ENCODE assay signal across 10 cellular contexts in the genomic region with DNA sequence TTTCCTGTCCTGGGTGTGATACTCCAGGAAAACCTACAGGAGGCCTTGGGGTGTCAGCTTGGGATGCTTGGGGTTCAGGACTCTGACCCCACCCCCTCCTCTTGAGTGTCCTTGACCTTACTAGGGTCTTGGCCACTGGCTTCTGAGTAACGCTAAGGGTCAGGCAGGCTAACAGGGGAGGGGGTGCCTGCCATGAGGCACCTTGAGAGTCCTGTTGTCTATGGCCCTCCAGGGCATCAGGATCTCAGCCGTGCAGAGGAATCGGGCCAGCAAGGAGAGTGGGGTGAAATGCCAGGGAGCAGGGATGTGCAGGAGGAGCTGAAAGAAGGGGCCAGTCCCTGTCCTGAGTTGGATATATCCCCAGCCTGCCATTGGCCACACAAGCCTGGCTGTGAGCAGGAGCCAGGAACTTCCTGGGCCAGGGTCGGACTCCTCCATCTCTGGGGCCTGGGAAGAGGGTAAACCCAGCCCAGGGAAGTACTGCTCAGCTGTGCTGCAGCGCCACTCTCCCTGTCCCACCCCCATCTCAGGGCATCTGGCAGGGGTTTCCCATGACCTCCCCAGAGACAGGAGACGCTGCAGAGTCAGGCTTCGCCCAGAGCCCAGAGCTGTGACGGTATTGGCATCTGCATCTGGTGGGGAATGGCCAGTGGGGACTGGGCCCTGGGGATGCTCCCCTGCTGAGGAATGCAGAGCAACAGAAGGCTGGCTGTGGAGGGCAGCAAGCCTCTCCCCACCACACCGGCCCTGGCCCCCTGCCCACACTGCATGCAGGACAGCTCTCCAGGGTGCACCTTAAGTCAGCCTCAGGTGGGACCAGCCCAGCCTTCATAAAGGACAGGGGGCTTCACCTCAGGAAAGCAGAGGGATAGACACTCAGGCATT. TPM values are rescaled to one million over a fixed set of nuclear protein-coding genes. Genes with fewer than 3 reads are reported as not detected.
DNase-seq lines count a peak whose midpoint lies in the region; ATAC-seq and TF ChIP-seq lines count a peak whose summit lies in the region.
"Had no signal": no experiment of that assay in that cellular context is flagged by ENCODE, and none has a peak within 500 bp of the region (broad histone marks: within the 10 kb centered on the region; RNA-seq: fewer than 3 reads in every experiment).

No MANE protein-coding gene starts in this region.

- no peaks in the 10 kb centered on the region for H3K27me3 Mint-ChIP-seq in activated B cell treated with CpG ODN at 0.5 μM for 24 hours
- H3K27me3 Mint-ChIP-seq in naive thymus-derived CD4-positive, alpha-beta T cell = no peaks in the 10 kb centered on the region

- peak; percentile 56 for DNase-seq in ELF-1 (ENCODE audit: low read depth, low spot score)
- peak; percentile 68 for DNase-seq in activated B cell treated with CpG ODN at 0.5 μM for 24 hours
- DNase-seq in naive thymus-derived CD4-positive, alpha-beta T cell = no peak
- no peak for DNase-seq in SW480 (ENCODE audit: low spot score)
- no peak for DNase-seq in islet precursor cell
- no peak for DNase-seq in superior temporal gyrus (ENCODE audit: extremely low spot score)
- DNase-seq: activated CD4-positive, CD25-positive, alpha-beta regulatory T cell; cortex of kidney had no signal

- H3K4me1 ChIP-seq in naive thymus-derived CD4-positive, alpha-beta T cell (ENCODE audit: control insufficient read depth in 2 of 2, insufficient read depth in 2 of 2, low read length in 2 of 2) = peaks cover 88 to 98% of the 10 kb centered on the region in 2 donors

- H3K27me3 ChIP-seq in naive thymus-derived CD4-positive, alpha-beta T cell (ENCODE audit: control insufficient read depth in 2 of 2, insufficient read depth in 2 of 2, low read length in 2 of 2) = no peaks in the 10 kb centered on the region

- ATAC-seq in HG02571 (IDR thresholded peaks at IDR 0.05; ENCODE audit: unreplicated experiment) (peak; percentile 31), activated B cell treated with CpG ODN at 0.5 μM for 24 hours (ENCODE audit: low read depth) (peak; percentile 80), HG02970 (IDR thresholded peaks at IDR 0.05; ENCODE audit: low FRiP score, unreplicated experiment) (no peak)
- no peak for ATAC-seq in naive thymus-derived CD4-positive, alpha-beta T cell

- peaks cover 16% of the 10 kb centered on the region for H3K36me3 Mint-ChIP-seq in activated B cell treated with CpG ODN at 0.5 μM for 24 hours (ENCODE audit: low read depth)
- peaks cover 0 to 22% (median 3%) of the 10 kb centered on the region in 5 donors for H3K36me3 Mint-ChIP-seq in naive thymus-derived CD4-positive, alpha-beta T cell

- H3K4me3 ChIP-seq in naive thymus-derived CD4-positive, alpha-beta T cell (ENCODE audit: low read length) = no peak overlapping the region

- intact Hi-C loops in activated B cell treated with CpG ODN at 0.5 μM for 24 hours (cut with micrococcal nuclease) = loop anchor here (1.0 kb wide), 2 partner anchors 10 to 348 kb away; a partner anchor contains a TSS
- intact Hi-C loops in naive thymus-derived CD4-positive, alpha-beta T cell (cut with micrococcal nuclease) = loop anchor here in 1 of 2 donors (10.0 kb wide), 1 partner anchor 488 kb away; a partner anchor contains a TSS

- CTCF ChIA-PET in activated B cell treated with CpG ODN at 0.5 μM for 24 hours (lab: Charles Lee) = interaction anchor here (1.1 to 9.7 kb wide), 5 partner anchors 9 to 45 kb away, joined by 3 to 53 read pairs (median 9); no protein-coding TSS in a partner anchor
- CTCF ChIA-PET in naive thymus-derived CD4-positive, alpha-beta T cell (lab: Charles Lee) = interaction anchor here (0.5 to 3.5 kb wide), 5 partner anchors 25 to 389 kb away, joined by 3 to 18 read pairs (median 5); no protein-coding TSS in a partner anchor

- TF ChIP-seq CTCF in activated B cell treated with CpG ODN at 0.5 μM for 24 hours (IDR thresholded peaks at IDR 0.05) = no peak

- H3K9me3 ChIP-seq in naive thymus-derived CD4-positive, alpha-beta T cell (ENCODE audit: control insufficient read depth in 2 of 3, low read length in 3 of 3) = no peaks in the 10 kb centered on the region

- H3K4me3 Mint-ChIP-seq in activated B cell treated with CpG ODN at 0.5 μM for 24 hours = peak overlapping the region; percentile 48
- peak overlapping the region; percentile 8 to 100 (median 64) for H3K4me3 Mint-ChIP-seq in naive thymus-derived CD4-positive, alpha-beta T cell

- POLR2A ChIA-PET in activated B cell treated with CpG ODN at 0.5 μM for 24 hours (lab: Charles Lee) = interaction anchor here (0.6 to 1.8 kb wide), 5 partner anchors 9 to 155 kb away, joined by 4 to 9 read pairs (median 5); no protein-coding TSS in a partner anchor
- POLR2A ChIA-PET in naive thymus-derived CD4-positive, alpha-beta T cell (lab: Charles Lee) = interaction anchor here (1.0 to 1.6 kb wide), 3 partner anchors 8 to 9 kb away, joined by 3 to 6 read pairs (median 4); no protein-coding TSS in a partner anchor

- peaks cover 91% of the 10 kb centered on the region for H3K4me1 Mint-ChIP-seq in activated B cell treated with CpG ODN at 0.5 μM for 24 hours
- H3K4me1 Mint-ChIP-seq in naive thymus-derived CD4-positive, alpha-beta T cell = peaks cover 82 to 100% (median 95%) of the 10 kb centered on the region in 7 donors

- no peaks in the 10 kb centered on the region for H3K9me3 Mint-ChIP-seq in activated B cell treated with CpG ODN at 0.5 μM for 24 hours
- peaks cover 0 to 2% (median 0%) of the 10 kb centered on the region in 11 donors for H3K9me3 Mint-ChIP-seq in naive thymus-derived CD4-positive, alpha-beta T cell

- H3K27ac ChIP-seq in naive thymus-derived CD4-positive, alpha-beta T cell (ENCODE audit: low read depth, low read length) = peak overlapping the region; percentile 30

- H3K27ac Mint-ChIP-seq in activated B cell treated with CpG ODN at 0.5 μM for 24 hours = peak overlapping the region; percentile 97
- peak overlapping the region; percentile 59 to 99 (median 93) for H3K27ac Mint-ChIP-seq in naive thymus-derived CD4-positive, alpha-beta T cell

- H3K36me3 ChIP-seq in naive thymus-derived CD4-positive, alpha-beta T cell (ENCODE audit: control insufficient read depth in 2 of 3, insufficient read depth in 3 of 3, low read length in 3 of 3) = no peaks in the 10 kb centered on the region

RNA-seq across cellular contexts. Expression of a gene that starts 6.3 kb away (rescaled TPM):
- 28.1 and 31.8 TPM in 2 replicates for total RNA-seq in activated B cell treated with CpG ODN at 0.5 μM for 24 hours
- total RNA-seq in naive thymus-derived CD4-positive, alpha-beta T cell = 10 to 100 TPM; 68.3 to 97.6 (median 73.4) TPM
- 1 to 10 TPM; 3.0 to 8.1 TPM for polyA plus RNA-seq in naive thymus-derived CD4-positive, alpha-beta T cell

Comparison
In these comparisons a context has a peak if more than half of its experiments do, and no peak if none do; other contexts are left out.
1. DNase-seq: peak in ELF-1 (single experiment) and activated B cell treated with CpG ODN at 0.5 μM for 24 hours (single experiment); none in naive thymus-derived CD4-positive, alpha-beta T cell (0 of 9), SW480 (single experiment), islet precursor cell (single experiment) and superior temporal gyrus (single experiment).
2. ATAC-seq: peak in HG02571 (single experiment) and activated B cell treated with CpG ODN at 0.5 μM for 24 hours (single experiment); none in naive thymus-derived CD4-positive, alpha-beta T cell (single experiment) and HG02970 (single experiment).